Comparison of ENCODE assay signal across 24 cellular contexts in the genomic region with DNA sequence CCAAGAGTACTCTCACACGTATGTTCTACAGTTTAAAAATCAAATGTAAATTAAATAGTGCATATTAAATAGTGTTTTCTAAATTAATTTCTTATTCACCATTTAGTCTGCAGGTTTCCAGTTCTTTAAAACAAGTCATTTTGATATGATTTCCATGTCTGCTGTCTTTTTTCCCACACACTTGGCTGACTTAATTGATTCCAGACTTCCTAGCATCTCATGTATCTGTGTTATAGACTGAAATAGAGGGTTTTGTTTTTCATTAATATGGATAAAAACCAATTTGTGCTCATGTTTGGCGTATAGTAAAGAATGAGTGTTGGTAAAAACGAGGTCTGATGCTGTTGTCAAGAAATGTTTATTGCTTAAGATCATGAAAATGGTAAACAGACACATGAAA.
"Had no signal": no experiment of that assay in that cellular context is flagged by ENCODE, and none has a peak within 500 bp of the region (broad histone marks: within the 10 kb centered on the region; RNA-seq: fewer than 3 reads in every experiment).

No MANE protein-coding gene starts in this region.

- H3K4me2 ChIP-seq: smooth muscle cell had no signal

- H3K9me3 ChIP-seq: gastrocnemius medialis, lower lobe of right lung, ovary, thyroid gland, vagina had no signal

- H3K4me3 ChIP-seq: dorsolateral prefrontal cortex, gastrocnemius medialis, lower lobe of right lung, ovary, smooth muscle cell, thyroid gland, vagina had no signal

- FAIRE-seq: colon, keratinocyte had no signal

- H3K27me3 ChIP-seq: dorsolateral prefrontal cortex, gastrocnemius medialis, thyroid gland, vagina had no signal

- ATAC-seq: gastrocnemius medialis; left ventricle myocardium superior; lower lobe of right lung; naive thymus-derived CD8-positive, alpha-beta T cell; sciatic nerve; stimulated activated naive CD8-positive, alpha-beta T cell treated with anti-CD3 and anti-CD28 coated beads, Interleukin-15, amount 100 ng/mL, for 72 hours had no signal

- H3K4me1 ChIP-seq: gastrocnemius medialis, lower lobe of right lung, thyroid gland, vagina had no signal

- H3K36me3 ChIP-seq: gastrocnemius medialis, lower lobe of right lung, ovary, thyroid gland, vagina had no signal

- H3K27ac ChIP-seq: dorsolateral prefrontal cortex, gastrocnemius medialis, lower lobe of right lung, ovary, thyroid gland, vagina had no signal

- DNase-seq: dorsolateral prefrontal cortex; effector CD4-positive, alpha-beta T cell; gastrocnemius medialis; head of caudate nucleus; left ventricle myocardium superior; lower lobe of right lung; naive thymus-derived CD8-positive, alpha-beta T cell; occipital lobe; ovary; posterior cingulate gyrus; retina; stimulated activated CD4-positive, alpha-beta T cell treated with anti-CD3 and anti-CD28 coated beads, Interleukin-12 subunit alpha, Interleukin-12 subunit beta, amount 100 ng/mL, for 4 hours; stimulated activated CD4-positive, alpha-beta T cell treated with anti-CD3 and anti-CD28 coated beads, Interleukin-1b, Interleukin-23, amount 100 ng/mL, for 48 hours; stimulated activated CD4-positive, alpha-beta T cell treated with anti-CD3 and anti-CD28 coated beads, Interleukin-4, amount 100 ng/mL, for 1 hour; stimulated activated CD8-positive, alpha-beta memory T cell treated with anti-CD3 and anti-CD28 coated beads, Interleukin-4, amount 100 ng/mL, for 48 hours; stimulated activated naive CD4-positive, alpha-beta T cell; stimulated activated naive CD8-positive, alpha-beta T cell treated with anti-CD3 and anti-CD28 coated beads, Interleukin-15, amount 100 ng/mL, for 72 hours; thyroid gland; trophoblast cell had no signal
